ENCODE assay signal across 13 cellular contexts in the genomic region with DNA sequence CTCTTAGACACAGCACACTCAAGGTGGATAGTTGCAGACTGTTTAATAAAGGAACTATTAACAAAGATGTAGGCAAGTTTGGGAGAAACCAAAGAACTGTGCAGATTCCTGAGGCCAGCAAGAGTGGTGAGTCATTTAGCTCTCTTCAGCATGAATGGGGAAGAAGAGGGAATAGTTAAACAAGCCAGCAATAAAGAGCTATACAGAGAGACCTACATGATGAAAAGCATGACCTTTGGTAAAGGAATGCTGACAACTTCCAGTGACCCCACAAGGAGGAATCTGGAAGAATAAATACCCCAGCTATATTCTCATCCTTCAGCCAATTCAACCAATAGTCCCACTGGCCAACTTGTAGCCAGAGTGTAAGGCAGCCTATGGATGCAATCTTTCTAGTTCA.
DNase-seq lines count a peak whose midpoint lies in the region; ATAC-seq and TF ChIP-seq lines count a peak whose summit lies in the region.
"Had no signal": no experiment of that assay in that cellular context is flagged by ENCODE, and none has a peak within 500 bp of the region (broad histone marks: within the 10 kb centered on the region; RNA-seq: fewer than 3 reads in every experiment).

No MANE protein-coding gene starts in this region.

- H3K9ac ChIP-seq in mammary epithelial cell (ENCODE audit: insufficient read depth, low read length), result no peak overlapping the region

- no peak overlapping the region for H3K4me3 ChIP-seq in mammary epithelial cell (replicated peaks in 1 of 3; ENCODE audit: insufficient read depth in 1 of 3, low read depth in 2 of 3, low read length in 3 of 3)
- H3K4me3 ChIP-seq: gastroesophageal sphincter, MG63, Peyer's patch had no signal

- H3K36me3 Mint-ChIP-seq in activated CD4-positive, alpha-beta T cell treated with anti-CD3 and anti-CD28 coated beads, Interleukin-2, amount 10 ng/mL, durations not matched to agents 7 days and 5 days (ENCODE audit: low read depth), result no peaks in the 10 kb centered on the region

- in situ Hi-C loops in mammary epithelial cell (cut with MboI; ENCODE audit: low sequenced_read_pairs in 2 of 2), result no loop called here

- intact Hi-C loops in mammary epithelial cell (cut with micrococcal nuclease), result no loop called here

- H3K4me2 ChIP-seq in mammary epithelial cell (ENCODE audit: insufficient read depth, low read depth, low read length), result peak overlapping the region; percentile 40

- peaks cover 2% of the 10 kb centered on the region for H3K9me3 Mint-ChIP-seq in activated CD4-positive, alpha-beta T cell treated with anti-CD3 and anti-CD28 coated beads, Interleukin-2, amount 10 ng/mL, durations not matched to agents 7 days and 5 days
- H3K9me3 Mint-ChIP-seq: activated naive CD4-positive, alpha-beta T cell treated with anti-CD3 and anti-CD28 coated beads for 36 hours had no signal

- no peaks in the 10 kb centered on the region for H3K36me3 ChIP-seq in mammary epithelial cell (ENCODE audit: insufficient read depth, low read length)
- H3K36me3 ChIP-seq: gastroesophageal sphincter, MG63, Peyer's patch had no signal

- peak overlapping the region; percentile 44 for H2AFZ ChIP-seq in mammary epithelial cell (ENCODE audit: low read depth, low read length)

- CTCF ChIA-PET in mammary epithelial cell (lab: Charles Lee; ENCODE audit: low non-redundant PET), result no interaction called here
- CTCF ChIA-PET in activated CD4-positive, alpha-beta T cell treated with anti-CD3 and anti-CD28 coated beads, Interleukin-2, amount 10 ng/mL, durations not matched to agents 7 days and 5 days (lab: Charles Lee), result no interaction called here

- H3K9me3 ChIP-seq in mammary epithelial cell (replicated peaks; ENCODE audit: insufficient read depth, low read length), result no peaks in the 10 kb centered on the region
- H3K9me3 ChIP-seq: gastroesophageal sphincter, MG63, Peyer's patch had no signal

- ATAC-seq in GM21576 (IDR thresholded peaks at IDR 0.05; ENCODE audit: unreplicated experiment) (no peak), HG02870 (IDR thresholded peaks at IDR 0.05; ENCODE audit: unreplicated experiment) (no peak)
- ATAC-seq: gastroesophageal sphincter had no signal

- no TSS peak for BruUV-seq in mammary epithelial cell (replicated peaks; lab: Mats Ljungman, UMichigan)

- dilution Hi-C loops in mammary epithelial cell (cut with HindIII; ENCODE audit: low sequenced_read_pairs), result no loop called here

- peaks cover 7% of the 10 kb centered on the region for H3K4me1 ChIP-seq in mammary epithelial cell (ENCODE audit: insufficient read depth, low read length)
- H3K4me1 ChIP-seq: gastroesophageal sphincter, Peyer's patch had no signal

- H3K4me3 Mint-ChIP-seq in activated CD4-positive, alpha-beta T cell treated with anti-CD3 and anti-CD28 coated beads, Interleukin-2, amount 10 ng/mL, durations not matched to agents 7 days and 5 days, result no peak overlapping the region
- H3K4me3 Mint-ChIP-seq: activated naive CD4-positive, alpha-beta T cell treated with anti-CD3 and anti-CD28 coated beads for 36 hours had no signal

- no peak for TF ChIP-seq CTCF in mammary epithelial cell (conservative IDR thresholded peaks at IDR 0.05 in 1 of 2, IDR thresholded peaks at IDR 0.05 in 1 of 2; ENCODE audit: extremely low read depth in 1 of 2, insufficient read depth in 1 of 2, low read depth in 1 of 2, low read length in 2 of 2)

- H3K27ac ChIP-seq in mammary epithelial cell (ENCODE audit: insufficient read depth, low read depth, low read length), result no peak overlapping the region
- H3K27ac ChIP-seq: gastroesophageal sphincter, Peyer's patch had no signal

- no peaks in the 10 kb centered on the region for H3K79me2 ChIP-seq in mammary epithelial cell (ENCODE audit: insufficient read depth, low read length)

- H3K27me3 ChIP-seq in mammary epithelial cell (ENCODE audit: insufficient read depth, low read length), result no peaks in the 10 kb centered on the region
- H3K27me3 ChIP-seq: gastroesophageal sphincter, MG63, Peyer's patch had no signal

- H4K20me1 ChIP-seq in mammary epithelial cell (ENCODE audit: insufficient read depth, low read length), result no peaks in the 10 kb centered on the region

- H3K27me3 Mint-ChIP-seq in activated CD4-positive, alpha-beta T cell treated with anti-CD3 and anti-CD28 coated beads, Interleukin-2, amount 10 ng/mL, durations not matched to agents 7 days and 5 days, result no peaks in the 10 kb centered on the region

- no peak overlapping the region for H3K27ac Mint-ChIP-seq in activated CD4-positive, alpha-beta T cell treated with anti-CD3 and anti-CD28 coated beads, Interleukin-2, amount 10 ng/mL, durations not matched to agents 7 days and 5 days
- H3K27ac Mint-ChIP-seq: activated naive CD4-positive, alpha-beta T cell treated with anti-CD3 and anti-CD28 coated beads for 36 hours had no signal

- no peaks in the 10 kb centered on the region for H3K4me1 Mint-ChIP-seq in activated CD4-positive, alpha-beta T cell treated with anti-CD3 and anti-CD28 coated beads, Interleukin-2, amount 10 ng/mL, durations not matched to agents 7 days and 5 days

- POLR2A ChIA-PET in activated CD4-positive, alpha-beta T cell treated with anti-CD3 and anti-CD28 coated beads, Interleukin-2, amount 10 ng/mL, durations not matched to agents 7 days and 5 days (lab: Charles Lee), result no interaction called here

- DNase-seq in AG08395 (ENCODE audit: low spot score) (peak; percentile 20), HS-27A (ENCODE audit: low read depth) (peak; percentile 39), mammary epithelial cell (peak; percentile 74), kidney tubule cell (ENCODE audit: low spot score) (peak; percentile 87), SIG-M5 treated with dmso at 0.1 percent for 504 hours (lab: John Stamatoyannopoulos, UW; ENCODE audit: unreplicated experiment) (no peak)
- DNase-seq in activated CD4-positive, alpha-beta T cell treated with anti-CD3 and anti-CD28 coated beads, Interleukin-2, amount 10 ng/mL, durations not matched to agents 7 days and 5 days, result no peak
- DNase-seq: activated naive CD4-positive, alpha-beta T cell treated with anti-CD3 and anti-CD28 coated beads for 36 hours; MG63; nucleus accumbens; Peyer's patch had no signal

Comparison
In these comparisons a context has a peak if more than half of its experiments do, and no peak if none do; other contexts are left out.
1. DNase-seq: peak in AG08395 (single experiment), HS-27A (single experiment), mammary epithelial cell (single experiment) and kidney tubule cell (single experiment); none in SIG-M5 treated with dmso at 0.1 percent for 504 hours (single experiment) and activated CD4-positive, alpha-beta T cell treated with anti-CD3 and anti-CD28 coated beads, Interleukin-2, amount 10 ng/mL, durations not matched to agents 7 days and 5 days (single experiment).